9 cellular contexts compared by ENCODE assay signal in the genomic region with DNA sequence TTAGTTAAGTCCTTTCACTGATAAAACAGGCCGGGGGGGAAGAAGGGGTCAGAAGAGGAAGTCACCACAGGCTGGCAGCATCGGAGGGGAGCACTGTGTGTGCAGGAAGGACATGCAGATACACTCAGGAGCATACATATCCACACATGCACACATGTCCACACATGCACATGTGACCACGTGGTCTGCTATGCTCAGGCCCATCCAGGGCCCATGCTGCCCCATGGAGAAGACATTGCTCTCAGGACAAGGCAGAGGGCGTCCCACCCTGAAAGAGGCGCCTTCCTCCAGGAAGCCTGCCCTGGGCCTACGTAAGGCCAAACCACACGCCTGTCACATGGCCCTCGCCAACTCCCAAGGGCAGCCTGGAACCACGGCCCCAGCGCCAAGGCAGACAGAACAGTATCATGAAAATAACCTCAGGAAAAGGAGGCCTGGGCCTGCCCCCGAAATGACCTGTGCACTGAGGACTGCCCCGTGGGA. TPM values are rescaled to one million over a fixed set of nuclear protein-coding genes. Genes with fewer than 3 reads are reported as not detected.
DNase-seq lines count a peak whose midpoint lies in the region; ATAC-seq and TF ChIP-seq lines count a peak whose summit lies in the region.
"Had no signal": no experiment of that assay in that cellular context is flagged by ENCODE, and none has a peak within 500 bp of the region (broad histone marks: within the 10 kb centered on the region; RNA-seq: fewer than 3 reads in every experiment).

No MANE protein-coding gene starts in this region.

- H3K9me3 Mint-ChIP-seq in brain = no peaks in the 10 kb centered on the region

- peak overlapping the region; percentile 31 for H3K27ac ChIP-seq in lower lobe of right lung
- H3K27ac ChIP-seq in upper lobe of right lung = peak overlapping the region; percentile 39

- no peaks in the 10 kb centered on the region for H3K27me3 ChIP-seq in lower lobe of right lung (ENCODE audit: low read depth)
- no peaks in the 10 kb centered on the region for H3K27me3 ChIP-seq in upper lobe of right lung

- peaks cover 3% of the 10 kb centered on the region for H3K27me3 Mint-ChIP-seq in brain

- H3K27ac Mint-ChIP-seq in brain = peak overlapping the region; percentile 35 to 96 (median 89)

- TF ChIP-seq CTCF in brain (conservative IDR thresholded peaks at IDR 0.05) (no peak), lower lobe of right lung (IDR thresholded peaks at IDR 0.05) (peak; percentile 13), upper lobe of right lung (IDR thresholded peaks at IDR 0.05) (no peak), foreskin fibroblast (IDR thresholded peaks at IDR 0.05; ENCODE audit: low read depth, low read length) (no peak)

- intact Hi-C loops in lower lobe of right lung (cut with DNase I) (no loop called here), upper lobe of right lung (cut with DNase I) (no loop called here)

- H3K4me3 ChIP-seq in lower lobe of right lung (no peak overlapping the region), upper lobe of right lung (no peak overlapping the region), foreskin fibroblast (ENCODE audit: low read depth in 1 of 2, low read length in 2 of 2) (no peak overlapping the region)

- peak; percentile 73 for DNase-seq in activated effector memory CD4-positive, alpha-beta T cell treated with anti-CD3 and anti-CD28 coated beads, Interleukin-2, amount 50 U/mL, for 16 hours
- no peak for DNase-seq in activated effector memory CD4-positive, alpha-beta T cell treated with Interleukin-2 at 50 U/mL for 16 hours
- DNase-seq in lower lobe of right lung = peak; percentile 79
- DNase-seq in upper lobe of right lung = peak; percentile 86
- DNase-seq in GM19240 (ENCODE audit: insufficient read length, low spot score) = no peak
- DNase-seq in foreskin fibroblast = no peak
- DNase-seq in AML-193 (lab: John Stamatoyannopoulos, UW) = no peak
- DNase-seq: NCI-H1092 had no signal

- peaks cover 61% of the 10 kb centered on the region for H3K4me1 ChIP-seq in lower lobe of right lung
- H3K4me1 ChIP-seq in upper lobe of right lung = peaks cover 53% of the 10 kb centered on the region

- H3K4me1 Mint-ChIP-seq in brain = peaks cover 79% of the 10 kb centered on the region

- H3K4me3 Mint-ChIP-seq in brain = no peak overlapping the region

- peak; percentile 37 to 64 for ATAC-seq in lower lobe of right lung
- ATAC-seq in upper lobe of right lung = peak; percentile 84

- no peaks in the 10 kb centered on the region for H3K9me3 ChIP-seq in lower lobe of right lung
- H3K9me3 ChIP-seq in upper lobe of right lung = no peaks in the 10 kb centered on the region

- H3K36me3 ChIP-seq in lower lobe of right lung (peaks cover 81% of the 10 kb centered on the region), upper lobe of right lung (peaks cover 69% of the 10 kb centered on the region)

- H3K36me3 Mint-ChIP-seq in brain = peaks cover 37% of the 10 kb centered on the region

RNA-seq across cellular contexts. Expression of a gene that starts 15.8 kb away (rescaled TPM):
- 207 TPM for polyA plus RNA-seq in brain (ENCODE audit: insufficient read depth, low read depth, low replicate concordance)
- 233 TPM for total RNA-seq in lower lobe of right lung
- 234 TPM for total RNA-seq in upper lobe of right lung

Comparison
In these comparisons a context has a peak if more than half of its experiments do, and no peak if none do; other contexts are left out.
1. DNase-seq: peak in activated effector memory CD4-positive, alpha-beta T cell treated with anti-CD3 and anti-CD28 coated beads, Interleukin-2, amount 50 U/mL, for 16 hours (single experiment), lower lobe of right lung (single experiment) and upper lobe of right lung (single experiment); none in activated effector memory CD4-positive, alpha-beta T cell treated with Interleukin-2 at 50 U/mL for 16 hours (single experiment), GM19240 (single experiment), foreskin fibroblast (0 of 2) and AML-193 (0 of 2).